Comparison of ENCODE assay signal across 19 cellular contexts in the genomic region with DNA sequence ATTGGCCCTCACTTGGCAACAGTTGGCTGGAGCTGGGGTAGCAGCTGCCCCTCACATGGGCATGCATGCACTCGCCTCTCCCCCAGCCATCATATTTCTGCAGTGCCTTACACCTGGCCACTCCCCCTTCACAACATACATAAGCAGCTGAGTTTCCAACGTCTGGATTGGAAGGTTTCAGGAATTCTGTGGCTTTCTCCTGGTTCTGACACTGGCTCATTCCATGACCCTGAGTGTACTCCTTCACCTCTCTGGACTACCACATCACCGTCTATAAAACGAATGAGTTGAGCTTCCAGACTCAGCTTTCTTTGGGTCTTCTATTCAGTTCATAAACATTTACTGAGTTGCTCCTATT.
DNase-seq lines count a peak whose midpoint lies in the region; ATAC-seq, FAIRE-seq and TF ChIP-seq lines count a peak whose summit lies in the region.
"Had no signal": no experiment of that assay in that cellular context is flagged by ENCODE, and none has a peak within 500 bp of the region (broad histone marks: within the 10 kb centered on the region; RNA-seq: fewer than 3 reads in every experiment).

No MANE protein-coding gene starts in this region.

- 60 to 72% methylated on average over 4 of the region's 4 CpGs for WGBS in body of pancreas, 2 donors

- TF ChIP-seq CTCF in keratinocyte (optimal IDR thresholded peaks at IDR 0.05 in 1 of 3, IDR thresholded peaks at IDR 0.05 in 1 of 3, conservative IDR thresholded peaks at IDR 0.05 in 1 of 3; ENCODE audit: extremely low read depth in 1 of 3, insufficient read depth in 2 of 3, low read length in 3 of 3) (no peak), body of pancreas (IDR thresholded peaks at IDR 0.05) (no peak)

- H3K36me3 ChIP-seq in SJCRH30 = no peaks in the 10 kb centered on the region
- no peaks in the 10 kb centered on the region for H3K36me3 ChIP-seq in keratinocyte (ENCODE audit: control insufficient read depth in 2 of 2, extremely low read depth in 1 of 2, insufficient read depth in 2 of 2, low read length in 2 of 2)
- H3K36me3 ChIP-seq in body of pancreas (replicated peaks in 1 of 2; ENCODE audit: insufficient read depth in 1 of 2, low read depth in 2 of 2) = no peaks in the 10 kb centered on the region
- H3K36me3 ChIP-seq: transverse colon had no signal

- DNase-seq in EH (ENCODE audit: low read depth) = peak; percentile 70
- DNase-seq in HT1080 (ENCODE audit: low read depth) = peak; percentile 18
- peak; percentile 60 to 62 for DNase-seq in SJCRH30
- DNase-seq in keratinocyte (ENCODE audit: low read depth, low spot score) = peak; percentile 28
- DNase-seq in hepatic stellate cell (ENCODE audit: low spot score) = no peak
- DNase-seq in 8988T = no peak
- DNase-seq in cortex of kidney (lab: John Stamatoyannopoulos, UW) = no peak
- no peak for DNase-seq in body of pancreas
- DNase-seq: activated CD4-positive, alpha-beta memory T cell treated with anti-CD3 and anti-CD28 coated beads, Interleukin-2, amount 10 ng/mL, durations not matched to agents 7 days and 5 days; activated CD4-positive, CD25-positive, alpha-beta regulatory T cell treated with anti-CD3 and anti-CD28 coated beads, Interleukin-2, amount 50 U/mL, for 72 hours; effector memory CD8-positive, alpha-beta T cell; NCI-H187; NCI-H774; psoas muscle; stimulated activated CD8-positive, alpha-beta memory T cell treated with anti-CD3 and anti-CD28 coated beads, Interleukin-4, amount 100 ng/mL, for 48 hours; T-cell; transverse colon had no signal

- dilution Hi-C loops in keratinocyte (cut with MboI; ENCODE audit: extremely low pct_ligation_motif_present, low sequenced_read_pairs) = no loop called here

- no peaks in the 10 kb centered on the region for H3K79me2 ChIP-seq in keratinocyte (ENCODE audit: control insufficient read depth, insufficient read depth, low read length)

- H3K4me3 ChIP-seq in SJCRH30 (no peak overlapping the region), keratinocyte (ENCODE audit: control insufficient read depth in 2 of 3, extremely low read depth in 1 of 3, insufficient read depth in 2 of 3, low read depth in 1 of 3, low read length in 3 of 3) (no peak overlapping the region), body of pancreas (no peak overlapping the region)
- H3K4me3 ChIP-seq: psoas muscle, transverse colon had no signal

- peak overlapping the region; percentile 11; the same call in 1 of the 2 replicates for H3K27ac ChIP-seq in SJCRH30
- no peak overlapping the region for H3K27ac ChIP-seq in keratinocyte (ENCODE audit: control insufficient read depth, insufficient read depth, low read length)
- H3K27ac ChIP-seq in body of pancreas = no peak overlapping the region
- H3K27ac ChIP-seq: psoas muscle had no signal

- H3K4me1 ChIP-seq in SJCRH30 (peaks cover 41% of the 10 kb centered on the region), keratinocyte (ENCODE audit: control insufficient read depth, extremely low read depth, insufficient read depth, low read length) (no peaks in the 10 kb centered on the region), body of pancreas (peaks cover 17% of the 10 kb centered on the region)

- no peak for TF ChIP-seq POLR2A in body of pancreas (IDR thresholded peaks at IDR 0.05)

- H3K4me2 ChIP-seq in keratinocyte (ENCODE audit: control insufficient read depth, extremely low read depth, insufficient read depth, low read depth, low read length) = no peak overlapping the region

- no peaks in the 10 kb centered on the region for H3K9me3 ChIP-seq in SJCRH30 (replicated peaks)
- H3K9me3 ChIP-seq in keratinocyte (ENCODE audit: control insufficient read depth, low read depth, low read length) = no peaks in the 10 kb centered on the region
- H3K9me3 ChIP-seq in body of pancreas = no peaks in the 10 kb centered on the region
- H3K9me3 ChIP-seq: psoas muscle, transverse colon had no signal

- intact Hi-C loops in body of pancreas (cut with DNase I) = no loop called here

- H2AFZ ChIP-seq in keratinocyte (ENCODE audit: control insufficient read depth, low read length) = no peak overlapping the region

- FAIRE-seq in keratinocyte (lab: Jason Lieb, UNC) = no peak
- FAIRE-seq: colon had no signal

- no peak for ATAC-seq in body of pancreas
- ATAC-seq: effector memory CD8-positive, alpha-beta T cell; psoas muscle; T-cell had no signal

- no peaks in the 10 kb centered on the region for H4K20me1 ChIP-seq in keratinocyte (ENCODE audit: control insufficient read depth, extremely low read depth, insufficient read depth, low read length)

- H3K9ac ChIP-seq in keratinocyte (ENCODE audit: control insufficient read depth, extremely low read depth, insufficient read depth, low read length) = no peak overlapping the region
- H3K9ac ChIP-seq: KMS-11 had no signal

- H3K27me3 ChIP-seq in SJCRH30 = no peaks in the 10 kb centered on the region
- H3K27me3 ChIP-seq in keratinocyte (ENCODE audit: control insufficient read depth, extremely low read depth, insufficient read depth, low read length) = no peaks in the 10 kb centered on the region
- H3K27me3 ChIP-seq in body of pancreas = no peaks in the 10 kb centered on the region
- H3K27me3 ChIP-seq: transverse colon had no signal

- no peaks in the 10 kb centered on the region for H3K9me1 ChIP-seq in keratinocyte (ENCODE audit: control insufficient read depth, extremely low read depth, insufficient read depth, low read length)

Comparison
In these comparisons a context has a peak if more than half of its experiments do, and no peak if none do; other contexts are left out.
1. DNase-seq: peak in EH (single experiment), HT1080 (single experiment), SJCRH30 (2 of 2) and keratinocyte (single experiment); none in hepatic stellate cell (single experiment), 8988T (single experiment), cortex of kidney (single experiment) and body of pancreas (0 of 4).